1 cellular context compared by ENCODE assay signal in genomic region chr17:81238815-81239713, GRCh38.
TF ChIP-seq lines count a peak whose summit lies in the region.

Gene NDUFAF8 (plus strand): TSS chr17:81239318. CDS start chr17:81239364, 46 bp downstream.
Gene TEPSIN (minus strand): TSS chr17:81239055. CDS start chr17:81239033, 22 bp downstream.

TF ChIP-seq in K562, 482 proteins besides CTCF, POLR2A, EP300 and RAD21 (continued from another document and continues in another):
- TF ChIP-seq ZNF518B (CRISPR knock-in tag; IDR thresholded peaks at IDR 0.05) (no peak), TEAD1 (CRISPR knock-in tag; IDR thresholded peaks at IDR 0.05) (no peak), TRIM28 (IDR thresholded peaks at IDR 0.05) (no peak), MTA2 (IDR thresholded peaks at IDR 0.05; ENCODE audit: low read depth) (no peak), ZNF282 (CRISPR knock-in tag; IDR thresholded peaks at IDR 0.05) (0 out of 2 replicates have a peak, but pooled peaks have one; percentile 19), RBFOX2 (IDR thresholded peaks at IDR 0.05; ENCODE audit: low read depth, low read length) (peak; percentile 91), MXI1 (IDR thresholded peaks at IDR 0.05; ENCODE audit: low read depth, low read length) (peak; percentile 18; the same call in 1 of the 2 replicates), GMEB1 (CRISPR knock-in tag; IDR thresholded peaks at IDR 0.05) (peak; percentile 36; the same call in 1 of the 2 replicates), RUNX1 (IDR thresholded peaks at IDR 0.05; ENCODE audit: low read depth) (no peak), ZNF764 (CRISPR knock-in tag; IDR thresholded peaks at IDR 0.05; ENCODE audit: low read depth) (peak; percentile 83), ZNF224 (CRISPR knock-in tag; IDR thresholded peaks at IDR 0.05) (no peak), MYC (IDR thresholded peaks at IDR 0.05; ENCODE audit: low read depth, low read length) (peak; percentile 84), MYC (CRISPR knock-in tag; IDR thresholded peaks at IDR 0.05; ENCODE audit: borderline replicate concordance, low read depth) (no peak), USF2 (CRISPR knock-in tag; IDR thresholded peaks at IDR 0.05) (no peak), RBM25 (IDR thresholded peaks at IDR 0.05; ENCODE audit: low read depth, low read length, severe bottlenecking) (peak; percentile 99), SIN3A (IDR thresholded peaks at IDR 0.05; ENCODE audit: borderline replicate concordance in 2 of 2, control insufficient read depth in 1 of 2, low read depth in 2 of 2, low read length in 2 of 2) (peak; percentile 74 to 80; a peak in 2 of 4 replicates), NR3C1 (CRISPR knock-in tag; IDR thresholded peaks at IDR 0.05) (peak; percentile 92), TFAP4 (CRISPR knock-in tag; IDR thresholded peaks at IDR 0.05; ENCODE audit: borderline replicate concordance) (peak; percentile 54; the same call in 1 of the 2 replicates), HDGF (IDR thresholded peaks at IDR 0.05) (no peak), POLR2G (IDR thresholded peaks at IDR 0.05; ENCODE audit: low read depth, low read length) (peak; percentile 93), ELF2 (CRISPR knock-in tag; IDR thresholded peaks at IDR 0.05) (peak; percentile 100), SP2 (IDR thresholded peaks at IDR 0.05; ENCODE audit: extremely low read depth, low read depth, low read length, poor library complexity, severe bottlenecking) (peak; percentile 97), STAG1 (CRISPR knock-in tag; IDR thresholded peaks at IDR 0.05; ENCODE audit: borderline replicate concordance) (no peak), ZNF407 (IDR thresholded peaks at IDR 0.05; ENCODE audit: low read depth) (no peak), HEY1 (CRISPR knock-in tag; IDR thresholded peaks at IDR 0.05; ENCODE audit: borderline replicate concordance) (no peak), FOXA3 (CRISPR knock-in tag; conservative IDR thresholded peaks at IDR 0.05 in 1 of 2, IDR thresholded peaks at IDR 0.05 in 1 of 2) (no peak), CBFA2T3 (IDR thresholded peaks at IDR 0.05) (no peak), ZBTB17 (CRISPR knock-in tag; IDR thresholded peaks at IDR 0.05) (0 out of 2 replicates have a peak, but pooled peaks have one; percentile 19), MCM7 (IDR thresholded peaks at IDR 0.05) (no peak), SMC3 (conservative IDR thresholded peaks at IDR 0.05; ENCODE audit: insufficient read depth, low read depth, low read length) (no peak), CBX8 (IDR thresholded peaks at IDR 0.05; ENCODE audit: borderline replicate concordance, extremely low read depth, low read depth, low read length, poor library complexity, severe bottlenecking) (no peak), ATF1 (CRISPR knock-in tag; IDR thresholded peaks at IDR 0.05) (no peak), ATF1 (tag; IDR thresholded peaks at IDR 0.05) (peak; percentile 80), ZFP1 (CRISPR knock-in tag; IDR thresholded peaks at IDR 0.05) (no peak), SMAD1 (IDR thresholded peaks at IDR 0.05; ENCODE audit: low read depth, low read length, partially characterized antibody) (no peak), CBX2 (IDR thresholded peaks at IDR 0.05; ENCODE audit: insufficient read depth, low read length, poor library complexity, severe bottlenecking) (no peak), RNF2 (IDR thresholded peaks at IDR 0.05) (no peak), DEAF1 (CRISPR knock-in tag; IDR thresholded peaks at IDR 0.05) (no peak), MNT (conservative IDR thresholded peaks at IDR 0.05) (peak; percentile 79 to 92), SAP30 (IDR thresholded peaks at IDR 0.05; ENCODE audit: borderline replicate concordance, insufficient read depth, low read depth, low read length, poor library complexity, severe bottlenecking) (peak; percentile 18), SMAD4 (CRISPR knock-in tag; conservative IDR thresholded peaks at IDR 0.05) (peak; percentile 70), CBX5 (IDR thresholded peaks at IDR 0.05; ENCODE audit: borderline replicate concordance, low read depth) (no peak), VEZF1 (CRISPR knock-in tag; IDR thresholded peaks at IDR 0.05) (peak; percentile 62)
